Comparison of ENCODE assay signal across 1 cellular context in the genomic region with DNA sequence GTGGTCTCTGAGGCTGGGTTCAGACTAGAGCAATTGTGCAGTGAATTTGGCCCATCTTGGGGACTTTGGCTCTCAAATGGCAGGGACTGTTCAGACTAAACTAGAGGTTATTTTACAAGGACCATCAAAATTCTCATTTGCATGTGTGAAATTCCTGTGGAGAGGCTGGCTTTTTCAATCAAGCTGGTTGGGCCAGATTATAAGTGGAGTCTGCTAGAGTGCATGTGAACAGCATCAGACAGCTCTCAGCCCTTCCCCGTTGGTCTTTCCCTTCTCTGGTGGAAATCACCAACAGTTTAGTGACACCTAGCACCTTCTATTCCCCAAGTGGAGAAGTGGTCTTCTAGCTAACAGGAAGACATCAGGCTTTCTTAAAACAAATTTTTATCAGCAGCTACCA.
TF ChIP-seq lines count a peak whose summit lies in the region.

No MANE protein-coding gene starts in this region.

TF ChIP-seq in GM12878, 131 proteins besides CTCF, POLR2A, EP300 and RAD21 (continued from another document):
- TF ChIP-seq, protein P1, sequence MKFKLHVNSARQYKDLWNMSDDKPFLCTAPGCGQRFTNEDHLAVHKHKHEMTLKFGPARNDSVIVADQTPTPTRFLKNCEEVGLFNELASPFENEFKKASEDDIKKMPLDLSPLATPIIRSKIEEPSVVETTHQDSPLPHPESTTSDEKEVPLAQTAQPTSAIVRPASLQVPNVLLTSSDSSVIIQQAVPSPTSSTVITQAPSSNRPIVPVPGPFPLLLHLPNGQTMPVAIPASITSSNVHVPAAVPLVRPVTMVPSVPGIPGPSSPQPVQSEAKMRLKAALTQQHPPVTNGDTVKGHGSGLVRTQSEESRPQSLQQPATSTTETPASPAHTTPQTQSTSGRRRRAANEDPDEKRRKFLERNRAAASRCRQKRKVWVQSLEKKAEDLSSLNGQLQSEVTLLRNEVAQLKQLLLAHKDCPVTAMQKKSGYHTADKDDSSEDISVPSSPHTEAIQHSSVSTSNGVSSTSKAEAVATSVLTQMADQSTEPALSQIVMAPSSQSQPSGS (IDR thresholded peaks at IDR 0.05; ENCODE audit: low read length), result no peak
- TF ChIP-seq, protein P2, sequence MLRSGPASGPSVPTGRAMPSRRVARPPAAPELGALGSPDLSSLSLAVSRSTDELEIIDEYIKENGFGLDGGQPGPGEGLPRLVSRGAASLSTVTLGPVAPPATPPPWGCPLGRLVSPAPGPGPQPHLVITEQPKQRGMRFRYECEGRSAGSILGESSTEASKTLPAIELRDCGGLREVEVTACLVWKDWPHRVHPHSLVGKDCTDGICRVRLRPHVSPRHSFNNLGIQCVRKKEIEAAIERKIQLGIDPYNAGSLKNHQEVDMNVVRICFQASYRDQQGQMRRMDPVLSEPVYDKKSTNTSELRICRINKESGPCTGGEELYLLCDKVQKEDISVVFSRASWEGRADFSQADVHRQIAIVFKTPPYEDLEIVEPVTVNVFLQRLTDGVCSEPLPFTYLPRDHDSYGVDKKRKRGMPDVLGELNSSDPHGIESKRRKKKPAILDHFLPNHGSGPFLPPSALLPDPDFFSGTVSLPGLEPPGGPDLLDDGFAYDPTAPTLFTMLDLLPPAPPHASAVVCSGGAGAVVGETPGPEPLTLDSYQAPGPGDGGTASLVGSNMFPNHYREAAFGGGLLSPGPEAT (IDR thresholded peaks at IDR 0.05; ENCODE audit: low read depth), result no peak
TF ChIP-seq in GM12878: peak in this region for 5.
